1 cellular context compared by ENCODE assay signal in the genomic region with DNA sequence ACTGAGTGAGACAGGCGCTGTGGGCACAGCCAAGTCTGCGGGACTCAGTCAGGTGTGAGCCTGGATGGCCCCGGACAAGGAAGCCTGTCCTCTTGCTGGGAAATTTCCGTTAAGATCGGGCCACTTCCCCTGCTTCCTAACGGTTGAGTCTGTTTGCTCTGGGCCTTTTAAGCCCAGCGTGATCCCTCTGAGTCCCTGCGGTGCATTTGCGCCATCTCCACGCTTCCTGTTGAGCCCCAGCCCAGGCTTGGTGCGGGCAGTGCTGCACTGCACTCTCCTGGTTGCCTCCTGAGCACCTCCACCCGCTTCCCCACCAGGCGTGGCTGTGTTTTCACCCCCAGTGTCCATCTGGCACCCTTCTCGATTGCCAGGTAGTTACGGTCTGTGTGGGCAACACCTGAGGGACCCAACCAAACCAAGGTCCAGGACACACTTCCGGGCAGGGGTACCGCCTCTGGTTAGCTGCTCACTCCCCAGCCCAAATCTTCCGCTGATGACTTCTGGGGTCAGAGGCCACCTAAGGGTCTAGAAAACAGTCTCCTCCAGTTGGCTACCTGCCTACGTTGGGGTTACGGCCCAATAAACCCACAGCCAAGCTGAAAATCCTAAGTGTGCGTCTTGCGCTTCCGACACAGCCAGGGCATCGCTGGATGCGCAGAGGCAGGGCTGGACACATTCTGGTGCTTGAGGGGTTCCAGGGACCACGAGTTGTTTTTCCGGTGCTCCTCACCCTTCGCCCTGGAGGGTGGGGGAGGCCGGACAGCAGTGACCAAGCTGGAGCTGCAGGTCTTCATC.
TF ChIP-seq lines count a peak whose summit lies in the region.

No MANE protein-coding gene starts in this region.

TF ChIP-seq in HepG2, 621 proteins besides CTCF, POLR2A, EP300 and RAD21 (continues in another document):
- TF ChIP-seq, protein P1, sequence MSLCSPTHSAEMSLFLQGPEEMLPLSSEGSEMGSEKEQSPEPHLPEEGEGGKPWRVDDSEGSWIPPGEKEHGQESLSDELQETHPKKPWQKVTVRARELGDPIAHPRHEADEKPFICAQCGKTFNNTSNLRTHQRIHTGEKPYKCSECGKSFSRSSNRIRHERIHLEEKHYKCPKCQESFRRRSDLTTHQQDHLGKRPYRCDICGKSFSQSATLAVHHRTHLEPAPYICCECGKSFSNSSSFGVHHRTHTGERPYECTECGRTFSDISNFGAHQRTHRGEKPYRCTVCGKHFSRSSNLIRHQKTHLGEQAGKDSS (CRISPR knock-in tag; IDR thresholded peaks at IDR 0.05; ENCODE audit: borderline replicate concordance, low read depth) = peak; percentile 37; the same call in 1 of the 2 replicates
- TF ChIP-seq, protein P2, sequence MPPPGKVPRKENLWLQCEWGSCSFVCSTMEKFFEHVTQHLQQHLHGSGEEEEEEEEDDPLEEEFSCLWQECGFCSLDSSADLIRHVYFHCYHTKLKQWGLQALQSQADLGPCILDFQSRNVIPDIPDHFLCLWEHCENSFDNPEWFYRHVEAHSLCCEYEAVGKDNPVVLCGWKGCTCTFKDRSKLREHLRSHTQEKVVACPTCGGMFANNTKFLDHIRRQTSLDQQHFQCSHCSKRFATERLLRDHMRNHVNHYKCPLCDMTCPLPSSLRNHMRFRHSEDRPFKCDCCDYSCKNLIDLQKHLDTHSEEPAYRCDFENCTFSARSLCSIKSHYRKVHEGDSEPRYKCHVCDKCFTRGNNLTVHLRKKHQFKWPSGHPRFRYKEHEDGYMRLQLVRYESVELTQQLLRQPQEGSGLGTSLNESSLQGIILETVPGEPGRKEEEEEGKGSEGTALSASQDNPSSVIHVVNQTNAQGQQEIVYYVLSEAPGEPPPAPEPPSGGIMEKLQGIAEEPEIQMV (CRISPR knock-in tag; IDR thresholded peaks at IDR 0.05; ENCODE audit: low read depth) = no peak
- TF ChIP-seq AGO1 (IDR thresholded peaks at IDR 0.05; ENCODE audit: low read depth, low read length, poor library complexity, severe bottlenecking) (peak; percentile 90), ZNF577 (CRISPR knock-in tag; IDR thresholded peaks at IDR 0.05; ENCODE audit: borderline replicate concordance, low read depth) (no peak), AGO2 (optimal IDR thresholded peaks at IDR 0.05; ENCODE audit: low read depth, low read length) (peak; percentile 95), HHEX (CRISPR knock-in tag; IDR thresholded peaks at IDR 0.05) (no peak), YEATS2 (CRISPR knock-in tag; IDR thresholded peaks at IDR 0.05; ENCODE audit: borderline replicate concordance) (no peak), ZBTB38 (CRISPR knock-in tag; IDR thresholded peaks at IDR 0.05) (peak; percentile 99), ASH2L (IDR thresholded peaks at IDR 0.05; ENCODE audit: insufficient read length, low read depth, low read length) (no peak), ARHGAP35 (CRISPR knock-in tag; IDR thresholded peaks at IDR 0.05; ENCODE audit: borderline replicate concordance) (peak; percentile 31; the same call in 1 of the 2 replicates), ZNF441 (CRISPR knock-in tag; IDR thresholded peaks at IDR 0.05; ENCODE audit: borderline replicate concordance) (no peak), JUND (CRISPR knock-in tag; IDR thresholded peaks at IDR 0.05) (no peak), ZNF143 (CRISPR knock-in tag; IDR thresholded peaks at IDR 0.05) (peak; percentile 16; the same call in 1 of the 2 replicates), ZNF792 (CRISPR knock-in tag; IDR thresholded peaks at IDR 0.05) (0 out of 2 replicates have a peak, but pooled peaks have one; percentile 36), KAT7 (CRISPR knock-in tag; IDR thresholded peaks at IDR 0.05; ENCODE audit: borderline replicate concordance) (no peak), ZFP1 (CRISPR knock-in tag; IDR thresholded peaks at IDR 0.05) (no peak), SNAI1 (CRISPR knock-in tag; IDR thresholded peaks at IDR 0.05; ENCODE audit: borderline replicate concordance) (0 out of 2 replicates have a peak, but pooled peaks have one; percentile 61), BRD4 (CRISPR knock-in tag; IDR thresholded peaks at IDR 0.05) (no peak), ZNF816 (CRISPR knock-in tag; IDR thresholded peaks at IDR 0.05; ENCODE audit: borderline replicate concordance) (no peak), ZKSCAN1 (IDR thresholded peaks at IDR 0.05; ENCODE audit: low read length) (no peak), NCOA2 (CRISPR knock-in tag; IDR thresholded peaks at IDR 0.05) (no peak), ADNP (CRISPR knock-in tag; IDR thresholded peaks at IDR 0.05) (0 out of 2 replicates have a peak, but pooled peaks have one; percentile 53), KMT2A (CRISPR knock-in tag; IDR thresholded peaks at IDR 0.05) (no peak), MAZ (IDR thresholded peaks at IDR 0.05; ENCODE audit: borderline replicate concordance, low read depth, low read length) (no peak), MAZ (CRISPR knock-in tag; IDR thresholded peaks at IDR 0.05; ENCODE audit: low read depth) (no peak), PHF8 (CRISPR knock-in tag; IDR thresholded peaks at IDR 0.05) (no peak; the same call in 1 of the 2 replicates), SNRNP70 (IDR thresholded peaks at IDR 0.05; ENCODE audit: low read depth, low read length) (no peak), ZNF224 (CRISPR knock-in tag; IDR thresholded peaks at IDR 0.05) (no peak), BRCA1 (CRISPR knock-in tag; IDR thresholded peaks at IDR 0.05) (no peak)
- TF ChIP-seq, protein P3, sequence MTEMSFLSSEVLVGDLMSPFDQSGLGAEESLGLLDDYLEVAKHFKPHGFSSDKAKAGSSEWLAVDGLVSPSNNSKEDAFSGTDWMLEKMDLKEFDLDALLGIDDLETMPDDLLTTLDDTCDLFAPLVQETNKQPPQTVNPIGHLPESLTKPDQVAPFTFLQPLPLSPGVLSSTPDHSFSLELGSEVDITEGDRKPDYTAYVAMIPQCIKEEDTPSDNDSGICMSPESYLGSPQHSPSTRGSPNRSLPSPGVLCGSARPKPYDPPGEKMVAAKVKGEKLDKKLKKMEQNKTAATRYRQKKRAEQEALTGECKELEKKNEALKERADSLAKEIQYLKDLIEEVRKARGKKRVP (CRISPR knock-in tag; IDR thresholded peaks at IDR 0.05) = no peak
- TF ChIP-seq, protein P4, sequence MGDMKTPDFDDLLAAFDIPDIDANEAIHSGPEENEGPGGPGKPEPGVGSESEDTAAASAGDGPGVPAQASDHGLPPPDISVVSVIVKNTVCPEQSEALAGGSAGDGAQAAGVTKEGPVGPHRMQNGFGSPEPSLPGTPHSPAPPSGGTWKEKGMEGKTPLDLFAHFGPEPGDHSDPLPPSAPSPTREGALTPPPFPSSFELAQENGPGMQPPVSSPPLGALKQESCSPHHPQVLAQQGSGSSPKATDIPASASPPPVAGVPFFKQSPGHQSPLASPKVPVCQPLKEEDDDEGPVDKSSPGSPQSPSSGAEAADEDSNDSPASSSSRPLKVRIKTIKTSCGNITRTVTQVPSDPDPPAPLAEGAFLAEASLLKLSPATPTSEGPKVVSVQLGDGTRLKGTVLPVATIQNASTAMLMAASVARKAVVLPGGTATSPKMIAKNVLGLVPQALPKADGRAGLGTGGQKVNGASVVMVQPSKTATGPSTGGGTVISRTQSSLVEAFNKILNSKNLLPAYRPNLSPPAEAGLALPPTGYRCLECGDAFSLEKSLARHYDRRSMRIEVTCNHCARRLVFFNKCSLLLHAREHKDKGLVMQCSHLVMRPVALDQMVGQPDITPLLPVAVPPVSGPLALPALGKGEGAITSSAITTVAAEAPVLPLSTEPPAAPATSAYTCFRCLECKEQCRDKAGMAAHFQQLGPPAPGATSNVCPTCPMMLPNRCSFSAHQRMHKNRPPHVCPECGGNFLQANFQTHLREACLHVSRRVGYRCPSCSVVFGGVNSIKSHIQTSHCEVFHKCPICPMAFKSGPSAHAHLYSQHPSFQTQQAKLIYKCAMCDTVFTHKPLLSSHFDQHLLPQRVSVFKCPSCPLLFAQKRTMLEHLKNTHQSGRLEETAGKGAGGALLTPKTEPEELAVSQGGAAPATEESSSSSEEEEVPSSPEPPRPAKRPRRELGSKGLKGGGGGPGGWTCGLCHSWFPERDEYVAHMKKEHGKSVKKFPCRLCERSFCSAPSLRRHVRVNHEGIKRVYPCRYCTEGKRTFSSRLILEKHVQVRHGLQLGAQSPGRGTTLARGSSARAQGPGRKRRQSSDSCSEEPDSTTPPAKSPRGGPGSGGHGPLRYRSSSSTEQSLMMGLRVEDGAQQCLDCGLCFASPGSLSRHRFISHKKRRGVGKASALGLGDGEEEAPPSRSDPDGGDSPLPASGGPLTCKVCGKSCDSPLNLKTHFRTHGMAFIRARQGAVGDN (CRISPR knock-in tag; IDR thresholded peaks at IDR 0.05) = peak; percentile 64
- TF ChIP-seq, protein P5, sequence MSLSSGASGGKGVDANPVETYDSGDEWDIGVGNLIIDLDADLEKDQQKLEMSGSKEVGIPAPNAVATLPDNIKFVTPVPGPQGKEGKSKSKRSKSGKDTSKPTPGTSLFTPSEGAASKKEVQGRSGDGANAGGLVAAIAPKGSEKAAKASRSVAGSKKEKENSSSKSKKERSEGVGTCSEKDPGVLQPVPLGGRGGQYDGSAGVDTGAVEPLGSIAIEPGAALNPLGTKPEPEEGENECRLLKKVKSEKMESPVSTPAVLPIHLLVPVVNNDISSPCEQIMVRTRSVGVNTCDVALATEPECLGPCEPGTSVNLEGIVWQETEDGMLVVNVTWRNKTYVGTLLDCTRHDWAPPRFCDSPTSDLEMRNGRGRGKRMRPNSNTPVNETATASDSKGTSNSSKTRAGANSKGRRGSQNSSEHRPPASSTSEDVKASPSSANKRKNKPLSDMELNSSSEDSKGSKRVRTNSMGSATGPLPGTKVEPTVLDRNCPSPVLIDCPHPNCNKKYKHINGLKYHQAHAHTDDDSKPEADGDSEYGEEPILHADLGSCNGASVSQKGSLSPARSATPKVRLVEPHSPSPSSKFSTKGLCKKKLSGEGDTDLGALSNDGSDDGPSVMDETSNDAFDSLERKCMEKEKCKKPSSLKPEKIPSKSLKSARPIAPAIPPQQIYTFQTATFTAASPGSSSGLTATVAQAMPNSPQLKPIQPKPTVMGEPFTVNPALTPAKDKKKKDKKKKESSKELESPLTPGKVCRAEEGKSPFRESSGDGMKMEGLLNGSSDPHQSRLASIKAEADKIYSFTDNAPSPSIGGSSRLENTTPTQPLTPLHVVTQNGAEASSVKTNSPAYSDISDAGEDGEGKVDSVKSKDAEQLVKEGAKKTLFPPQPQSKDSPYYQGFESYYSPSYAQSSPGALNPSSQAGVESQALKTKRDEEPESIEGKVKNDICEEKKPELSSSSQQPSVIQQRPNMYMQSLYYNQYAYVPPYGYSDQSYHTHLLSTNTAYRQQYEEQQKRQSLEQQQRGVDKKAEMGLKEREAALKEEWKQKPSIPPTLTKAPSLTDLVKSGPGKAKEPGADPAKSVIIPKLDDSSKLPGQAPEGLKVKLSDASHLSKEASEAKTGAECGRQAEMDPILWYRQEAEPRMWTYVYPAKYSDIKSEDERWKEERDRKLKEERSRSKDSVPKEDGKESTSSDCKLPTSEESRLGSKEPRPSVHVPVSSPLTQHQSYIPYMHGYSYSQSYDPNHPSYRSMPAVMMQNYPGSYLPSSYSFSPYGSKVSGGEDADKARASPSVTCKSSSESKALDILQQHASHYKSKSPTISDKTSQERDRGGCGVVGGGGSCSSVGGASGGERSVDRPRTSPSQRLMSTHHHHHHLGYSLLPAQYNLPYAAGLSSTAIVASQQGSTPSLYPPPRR (CRISPR knock-in tag; IDR thresholded peaks at IDR 0.05; ENCODE audit: borderline replicate concordance) = no peak
- TF ChIP-seq, protein P6, sequence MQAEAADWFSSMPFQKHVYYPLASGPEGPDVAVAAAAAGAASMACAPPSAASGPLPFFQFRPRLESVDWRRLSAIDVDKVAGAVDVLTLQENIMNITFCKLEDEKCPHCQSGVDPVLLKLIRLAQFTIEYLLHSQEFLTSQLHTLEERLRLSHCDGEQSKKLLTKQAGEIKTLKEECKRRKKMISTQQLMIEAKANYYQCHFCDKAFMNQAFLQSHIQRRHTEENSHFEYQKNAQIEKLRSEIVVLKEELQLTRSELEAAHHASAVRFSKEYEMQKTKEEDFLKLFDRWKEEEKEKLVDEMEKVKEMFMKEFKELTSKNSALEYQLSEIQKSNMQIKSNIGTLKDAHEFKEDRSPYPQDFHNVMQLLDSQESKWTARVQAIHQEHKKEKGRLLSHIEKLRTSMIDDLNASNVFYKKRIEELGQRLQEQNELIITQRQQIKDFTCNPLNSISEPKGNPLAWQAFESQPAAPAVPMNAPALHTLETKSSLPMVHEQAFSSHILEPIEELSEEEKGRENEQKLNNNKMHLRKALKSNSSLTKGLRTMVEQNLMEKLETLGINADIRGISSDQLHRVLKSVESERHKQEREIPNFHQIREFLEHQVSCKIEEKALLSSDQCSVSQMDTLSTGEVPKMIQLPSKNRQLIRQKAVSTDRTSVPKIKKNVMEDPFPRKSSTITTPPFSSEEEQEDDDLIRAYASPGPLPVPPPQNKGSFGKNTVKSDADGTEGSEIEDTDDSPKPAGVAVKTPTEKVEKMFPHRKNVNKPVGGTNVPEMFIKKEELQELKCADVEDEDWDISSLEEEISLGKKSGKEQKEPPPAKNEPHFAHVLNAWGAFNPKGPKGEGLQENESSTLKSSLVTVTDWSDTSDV (CRISPR knock-in tag; IDR thresholded peaks at IDR 0.05) = no peak
- TF ChIP-seq, protein P7, sequence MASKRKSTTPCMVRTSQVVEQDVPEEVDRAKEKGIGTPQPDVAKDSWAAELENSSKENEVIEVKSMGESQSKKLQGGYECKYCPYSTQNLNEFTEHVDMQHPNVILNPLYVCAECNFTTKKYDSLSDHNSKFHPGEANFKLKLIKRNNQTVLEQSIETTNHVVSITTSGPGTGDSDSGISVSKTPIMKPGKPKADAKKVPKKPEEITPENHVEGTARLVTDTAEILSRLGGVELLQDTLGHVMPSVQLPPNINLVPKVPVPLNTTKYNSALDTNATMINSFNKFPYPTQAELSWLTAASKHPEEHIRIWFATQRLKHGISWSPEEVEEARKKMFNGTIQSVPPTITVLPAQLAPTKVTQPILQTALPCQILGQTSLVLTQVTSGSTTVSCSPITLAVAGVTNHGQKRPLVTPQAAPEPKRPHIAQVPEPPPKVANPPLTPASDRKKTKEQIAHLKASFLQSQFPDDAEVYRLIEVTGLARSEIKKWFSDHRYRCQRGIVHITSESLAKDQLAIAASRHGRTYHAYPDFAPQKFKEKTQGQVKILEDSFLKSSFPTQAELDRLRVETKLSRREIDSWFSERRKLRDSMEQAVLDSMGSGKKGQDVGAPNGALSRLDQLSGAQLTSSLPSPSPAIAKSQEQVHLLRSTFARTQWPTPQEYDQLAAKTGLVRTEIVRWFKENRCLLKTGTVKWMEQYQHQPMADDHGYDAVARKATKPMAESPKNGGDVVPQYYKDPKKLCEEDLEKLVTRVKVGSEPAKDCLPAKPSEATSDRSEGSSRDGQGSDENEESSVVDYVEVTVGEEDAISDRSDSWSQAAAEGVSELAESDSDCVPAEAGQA (IDR thresholded peaks at IDR 0.05; ENCODE audit: low read depth) = 0 out of 2 replicates have a peak, but pooled peaks have one; percentile 39
- TF ChIP-seq, protein P7 (CRISPR knock-in tag; IDR thresholded peaks at IDR 0.05; ENCODE audit: borderline replicate concordance) = no peak
